In the genomic region with DNA sequence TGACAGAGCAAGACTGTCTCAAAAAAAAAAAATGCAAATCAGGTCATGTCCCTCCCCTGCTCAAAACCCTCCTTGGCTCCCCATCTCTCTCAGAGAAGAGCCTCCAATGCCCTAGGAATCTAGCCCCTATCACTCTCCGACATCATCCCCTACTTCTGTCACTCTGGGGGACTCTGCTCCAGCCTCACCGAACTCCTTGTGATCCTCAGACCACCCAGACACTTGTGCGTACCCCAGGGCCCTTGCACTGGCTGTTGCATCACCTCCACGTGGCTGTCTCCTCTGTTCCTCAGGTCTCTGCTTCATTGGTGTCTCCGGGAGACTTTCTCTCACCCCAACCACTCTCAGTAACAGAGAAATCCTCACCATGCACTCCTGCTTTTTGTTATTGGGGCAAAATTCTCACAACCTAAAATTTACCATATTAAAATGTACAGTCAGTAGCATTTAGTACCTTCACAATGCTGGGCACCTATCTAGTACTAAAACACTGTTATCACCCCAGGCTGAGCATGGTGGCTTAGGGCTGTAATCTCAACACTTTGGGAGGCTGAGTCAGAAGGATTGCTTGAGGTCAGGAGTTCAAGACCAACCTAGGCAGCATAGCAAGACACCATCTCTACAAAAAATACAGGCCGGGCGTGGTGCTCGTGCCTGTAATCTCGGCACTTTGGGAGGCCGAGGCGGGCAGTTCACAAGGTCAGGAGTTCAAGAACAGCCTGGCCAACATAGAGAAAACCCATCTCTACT, we compare ENCODE assay signal across 26 cellular contexts. TPM values are rescaled to one million over a fixed set of nuclear protein-coding genes. Genes with fewer than 3 reads are reported as not detected.
DNase-seq lines count a peak whose midpoint lies in the region; ATAC-seq, FAIRE-seq and TF ChIP-seq lines count a peak whose summit lies in the region.
"Had no signal": no experiment of that assay in that cellular context is flagged by ENCODE, and none has a peak within 500 bp of the region (broad histone marks: within the 10 kb centered on the region; RNA-seq: fewer than 3 reads in every experiment).

No MANE protein-coding gene starts in this region.

- H3K36me3 ChIP-seq in HEK293 (ENCODE audit: control insufficient read depth in 2 of 2, insufficient read depth in 1 of 2, low read length in 2 of 2): no peaks in the 10 kb centered on the region
- H3K36me3 ChIP-seq in K562 (ENCODE audit: control insufficient read depth, insufficient read depth, low read length): no peaks in the 10 kb centered on the region
- H3K36me3 ChIP-seq: BE2C; BLaER1 treated with 17β-estradiol and CSF1 and Interleukin-3, amounts not matched to agents 10 nM and 100 nM had no signal

- H3K4me2 ChIP-seq in K562 (ENCODE audit: insufficient read depth, low read length): no peak overlapping the region
- H3K4me2 ChIP-seq: A549; BLaER1 treated with 17β-estradiol and CSF1 and Interleukin-3, amounts not matched to agents 10 nM and 100 nM had no signal

- H3K4me1 Mint-ChIP-seq in progenitor cell of endocrine pancreas (ENCODE audit: low read depth): no peaks in the 10 kb centered on the region
- peaks cover 3% of the 10 kb centered on the region for H3K4me1 Mint-ChIP-seq in CD4-positive, alpha-beta T cell (ENCODE audit: low read depth)
- H3K4me1 Mint-ChIP-seq: CD14-positive monocyte had no signal

- CTCF ChIA-PET in HEK293 (lab: Yijun Ruan, JAX) (no interaction called here), K562 (lab: Yijun Ruan, JAX; ENCODE audit: low intra/inter-chr PET ratio) (no interaction called here)
- CTCF ChIA-PET in CD4-positive, alpha-beta T cell (lab: Charles Lee): no interaction called here

- peaks cover 2 to 24% of the 10 kb centered on the region in 2 experiments; a peak in 3 of 5 replicates for H3K27me3 ChIP-seq in K562 (ENCODE audit: control insufficient read depth in 2 of 2, insufficient read depth in 2 of 2, low read length in 2 of 2)
- no peaks in the 10 kb centered on the region for H3K27me3 ChIP-seq in CD4-positive, alpha-beta T cell (ENCODE audit: control insufficient read depth, insufficient read depth, low read length)
- H3K27me3 ChIP-seq: BE2C; BLaER1 treated with 17β-estradiol and CSF1 and Interleukin-3, amounts not matched to agents 10 nM and 100 nM had no signal

- peaks cover 4% of the 10 kb centered on the region for H3K36me3 Mint-ChIP-seq in progenitor cell of endocrine pancreas (ENCODE audit: insufficient read depth)
- H3K36me3 Mint-ChIP-seq in CD4-positive, alpha-beta T cell (ENCODE audit: low read depth): no peaks in the 10 kb centered on the region
- H3K36me3 Mint-ChIP-seq: CD14-positive monocyte; CD4-positive, alpha-beta memory T cell had no signal

- H3K27ac Mint-ChIP-seq in progenitor cell of endocrine pancreas: peak overlapping the region; percentile 63
- H3K27ac Mint-ChIP-seq in CD4-positive, alpha-beta T cell: no peak overlapping the region
- H3K27ac Mint-ChIP-seq: CD4-positive, alpha-beta memory T cell had no signal

- POLR2A ChIA-PET in HEK293 (lab: Yijun Ruan, JAX) (no interaction called here), K562 (lab: Yijun Ruan, JAX) (no interaction called here)
- POLR2A ChIA-PET in CD4-positive, alpha-beta T cell (lab: Charles Lee): no interaction called here

- no peak for FAIRE-seq in K562 (lab: Jason Lieb, UNC)
- FAIRE-seq: A549, GM12891, GM18507, H1 had no signal

- no peak overlapping the region for H3K27ac ChIP-seq in HEK293 (ENCODE audit: extremely low read depth, low read depth, low read length)
- no peak overlapping the region for H3K27ac ChIP-seq in K562 (ENCODE audit: extremely low read depth, low read depth, low read length)
- H3K27ac ChIP-seq in CD4-positive, alpha-beta T cell (ENCODE audit: low read depth, low read length): no peak overlapping the region
- H3K27ac ChIP-seq: A549; BLaER1 treated with 17β-estradiol and CSF1 and Interleukin-3, amounts not matched to agents 10 nM and 100 nM; GM23248 had no signal

- no peak; the same call in 2 of the 3 replicates for ATAC-seq in K562
- ATAC-seq in CD4-positive, alpha-beta T cell (ENCODE audit: poor library complexity): no peak
- ATAC-seq in GM21423 (IDR thresholded peaks at IDR 0.05; ENCODE audit: unreplicated experiment): no peak

- peaks cover 3% of the 10 kb centered on the region for H3K9me3 Mint-ChIP-seq in progenitor cell of endocrine pancreas (ENCODE audit: low read depth)
- H3K9me3 Mint-ChIP-seq in CD4-positive, alpha-beta T cell: no peaks in the 10 kb centered on the region

- no peaks in the 10 kb centered on the region for H4K20me1 ChIP-seq in K562 (replicated peaks; ENCODE audit: control insufficient read depth, insufficient read depth, low read length)
- H4K20me1 ChIP-seq: BLaER1 treated with 17β-estradiol and CSF1 and Interleukin-3, amounts not matched to agents 10 nM and 100 nM had no signal

- TF ChIP-seq CTCF in HEK293 (tag by site-specific recombination; IDR thresholded peaks at IDR 0.05): no peak
- TF ChIP-seq CTCF in K562 (IDR thresholded peaks at IDR 0.05 in 2 of 3, conservative IDR thresholded peaks at IDR 0.05 in 1 of 3; ENCODE audit: insufficient read depth in 2 of 3, low read depth in 1 of 3, low read length in 3 of 3): no peak
- TF ChIP-seq CTCF in progenitor cell of endocrine pancreas (IDR thresholded peaks at IDR 0.05; ENCODE audit: unreplicated experiment): no peak
- no peak for TF ChIP-seq CTCF in CD4-positive, alpha-beta T cell (IDR thresholded peaks at IDR 0.05)

- no peak overlapping the region for H3K4me3 Mint-ChIP-seq in progenitor cell of endocrine pancreas (ENCODE audit: low read depth)
- no peak overlapping the region for H3K4me3 Mint-ChIP-seq in CD4-positive, alpha-beta T cell
- H3K4me3 Mint-ChIP-seq: CD14-positive monocyte; CD4-positive, alpha-beta memory T cell had no signal

- TF ChIP-seq EP300 in K562 (IDR thresholded peaks at IDR 0.05; ENCODE audit: low read length): no peak

- no peaks in the 10 kb centered on the region for H3K27me3 Mint-ChIP-seq in progenitor cell of endocrine pancreas
- peaks cover 9% of the 10 kb centered on the region for H3K27me3 Mint-ChIP-seq in CD4-positive, alpha-beta T cell

- no peaks in the 10 kb centered on the region for H3K9me1 ChIP-seq in K562 (ENCODE audit: control insufficient read depth, insufficient read depth, low read length)

- BruUV-seq in K562 (replicated peaks; lab: Mats Ljungman, UMichigan): no TSS peak

- H2AFZ ChIP-seq in K562 (ENCODE audit: low read depth, low read length): no peak overlapping the region
- H2AFZ ChIP-seq: GM23248 had no signal

- 10% methylated on average over 11 of the region's 11 CpGs for WGBS in K562 (ENCODE audit: insufficient coverage, low coverage, missing lambda C conversion rate)

- H3K4me3 ChIP-seq in HEK293 (ENCODE audit: low read depth, low read length) (no peak overlapping the region), K562 (no peak overlapping the region)
- H3K4me3 ChIP-seq: A549; BLaER1 treated with 17β-estradiol and CSF1 and Interleukin-3, amounts not matched to agents 10 nM and 100 nM; GM23248 had no signal

- no peak for TF ChIP-seq RAD21 in K562 (CRISPR knock-in tag; conservative IDR thresholded peaks at IDR 0.05 in 1 of 2, IDR thresholded peaks at IDR 0.05 in 1 of 2)

- intact Hi-C loops in K562 (cut with micrococcal nuclease): no loop called here
- intact Hi-C loops in CD4-positive, alpha-beta T cell (cut with DNase I, micrococcal nuclease): no loop called here

- no peak for TF ChIP-seq POLR2A in K562 (conservative IDR thresholded peaks at IDR 0.05)

- no peaks in the 10 kb centered on the region for H3K79me2 ChIP-seq in K562 (ENCODE audit: control insufficient read depth, insufficient read depth, low read length)

- H3K9me3 ChIP-seq in HEK293 (ENCODE audit: control insufficient read depth, insufficient read depth, low read depth, low read length): no peaks in the 10 kb centered on the region
- no peaks in the 10 kb centered on the region for H3K9me3 ChIP-seq in K562 (replicated peaks; ENCODE audit: control insufficient read depth, insufficient read depth, low read depth, low read length)
- H3K9me3 ChIP-seq in CD4-positive, alpha-beta T cell (ENCODE audit: control insufficient read depth, low read length): no peaks in the 10 kb centered on the region
- H3K9me3 ChIP-seq: A549, BE2C had no signal

- DNase-seq in K562 (ENCODE audit: extremely low read depth in 1 of 4, low spot score in 3 of 4) (no peak), progenitor cell of endocrine pancreas (ENCODE audit: low spot score, unreplicated experiment) (no peak)
- DNase-seq in CD4-positive, alpha-beta T cell: no peak
- DNase-seq: 8988T; ACHN; AML-193; BE2C; Calu3; CD4-positive, alpha-beta memory T cell; COR-L47; DMS53; DMS79 treated with DMSO at 0.1 percent for 48 hours; GF-D8; GM23248; H7; HCEC 1CT had no signal

- in situ Hi-C loops in K562 (cut with MboI): no loop called here

- no peaks in the 10 kb centered on the region for H3K4me1 ChIP-seq in HEK293 (ENCODE audit: control insufficient read depth, insufficient read depth, low read length)
- no peaks in the 10 kb centered on the region; a peak in 1 of 5 replicates for H3K4me1 ChIP-seq in K562 (replicated peaks in 1 of 2; ENCODE audit: control insufficient read depth in 2 of 2, insufficient read depth in 2 of 2, low read length in 2 of 2)
- H3K4me1 ChIP-seq: BE2C; BLaER1 treated with 17β-estradiol and CSF1 and Interleukin-3, amounts not matched to agents 10 nM and 100 nM had no signal

- no peak overlapping the region; a peak in 1 of 4 replicates for H3K9ac ChIP-seq in K562 (ENCODE audit: insufficient read depth in 1 of 2, low read depth in 2 of 2, low read length in 2 of 2)
- H3K9ac ChIP-seq: BLaER1 treated with 17β-estradiol and CSF1 and Interleukin-3, amounts not matched to agents 10 nM and 100 nM; GM23248 had no signal

RNA-seq across cellular contexts. Expression of a gene that starts 15.2 kb away (rescaled TPM):
- not detected in 2 replicates for total RNA-seq in K562 (2011; cell fraction: chromatin; rRNA removed; ENCODE audit: low replicate concordance)
- total RNA-seq in K562 (2011; cell fraction: nucleolus; rRNA removed): not detected in 2 replicates
- not detected in 2 replicates for total RNA-seq in K562 (2011; cell fraction: nucleoplasm; rRNA removed)
- not detected in 2 replicates for total RNA-seq in K562 (2014; rRNA removed)
- total RNA-seq in K562 (2014; rRNA removed; fragmentation: Illumina TruSeq; extraction: Trizol): not detected in 2 replicates
- not detected in 2 replicates for total RNA-seq in K562 (2015; rRNA removed; fragmentation: Illumina TruSeq; extraction: Trizol)
- not detected in 2 replicates for total RNA-seq in K562 (2021)
- not detected in 2 replicates for polyA plus RNA-seq in K562 (2011; rRNA removed)
- polyA plus RNA-seq in K562 (2011; cell fraction: cytosol; rRNA removed): not detected in 2 replicates
- not detected in 2 replicates for polyA plus RNA-seq in K562 (2011; cell fraction: nucleus; rRNA removed)
- not detected in 2 replicates for polyA plus RNA-seq in K562 (2012)
- not detected in 2 replicates for polyA plus RNA-seq in K562 (2014; fragmentation: Illumina TruSeq; extraction: Trizol)
- not detected for polyA plus RNA-seq in K562 (2014; fragmentation: Nextera tagmentation; extraction: Ambion mirVana)
- not detected in 2 replicates for polyA plus RNA-seq in K562 (2014; rRNA removed)
- polyA minus RNA-seq in K562 (2011; rRNA and poly(A)+ RNA removed): not detected in 2 replicates
- not detected in 2 replicates for polyA minus RNA-seq in K562 (2011; cell fraction: cytosol; rRNA and poly(A)+ RNA removed)
- polyA minus RNA-seq in K562 (2011; cell fraction: nucleus; rRNA and poly(A)+ RNA removed): not detected in 2 replicates
- 1.4 and 2.2 TPM in 2 replicates for total RNA-seq in progenitor cell of endocrine pancreas
- not detected for total RNA-seq in CD4-positive, alpha-beta T cell
- total RNA-seq: CD4-positive, alpha-beta memory T cell; Daoy; G401; GM23248; H7 had no signal
- polyA plus RNA-seq: CD14-positive monocyte; CD4-positive, alpha-beta memory T cell; GM23248 had no signal

RNA-seq across cellular contexts. Expression of a gene that starts 24.3 kb away (rescaled TPM):
- 14.0 and 35.2 TPM in 2 replicates for total RNA-seq in K562 (2011; cell fraction: chromatin; rRNA removed; ENCODE audit: low replicate concordance)
- total RNA-seq in K562 (2011; cell fraction: nucleolus; rRNA removed): 4.0 and 8.7 TPM in 2 replicates
- total RNA-seq in K562 (2011; cell fraction: nucleoplasm; rRNA removed): 5.6 and 7.4 TPM in 2 replicates
- 2.0 TPM in 2 replicates for total RNA-seq in K562 (2014; rRNA removed)
- total RNA-seq in K562 (2014; rRNA removed; fragmentation: Illumina TruSeq; extraction: Trizol): 4.0 and 4.5 TPM in 2 replicates
- total RNA-seq in K562 (2015; rRNA removed; fragmentation: Illumina TruSeq; extraction: Trizol): 1.9 and 4.8 TPM in 2 replicates
- total RNA-seq in K562 (2021): 3.4 and 3.8 TPM in 2 replicates
- polyA plus RNA-seq in K562 (2011; rRNA removed): 1.4 TPM in 2 replicates
- polyA plus RNA-seq in K562 (2011; cell fraction: cytosol; rRNA removed): 0.10 TPM in 1 of 2 replicates, not detected in the other
- polyA plus RNA-seq in K562 (2011; cell fraction: nucleus; rRNA removed): 4.6 and 5.0 TPM in 2 replicates
- 4.0 and 4.3 TPM in 2 replicates for polyA plus RNA-seq in K562 (2012)
- 2.7 and 5.2 TPM in 2 replicates for polyA plus RNA-seq in K562 (2014; fragmentation: Illumina TruSeq; extraction: Trizol)
- 1 to 10 TPM; 1.1 to 1.9 TPM for polyA plus RNA-seq in K562 (2014; fragmentation: Nextera tagmentation; extraction: Ambion mirVana)
- 6.6 and 8.8 TPM in 2 replicates for polyA plus RNA-seq in K562 (2014; rRNA removed)
- polyA minus RNA-seq in K562 (2011; rRNA and poly(A)+ RNA removed): 0.39 TPM in 1 of 2 replicates, not detected in the other
- polyA minus RNA-seq in K562 (2011; cell fraction: cytosol; rRNA and poly(A)+ RNA removed): not detected in 2 replicates
- 0.54 and 1.2 TPM in 2 replicates for polyA minus RNA-seq in K562 (2011; cell fraction: nucleus; rRNA and poly(A)+ RNA removed)
- 0.95 and 1.3 TPM in 2 replicates for total RNA-seq in progenitor cell of endocrine pancreas
- total RNA-seq in CD4-positive, alpha-beta T cell: 1 to 10 TPM; 1.6 to 2.3 TPM
- total RNA-seq: Daoy had no signal
- polyA plus RNA-seq: CD14-positive monocyte had no signal

RNA-seq across cellular contexts. Expression of a gene that starts 46.2 kb away (rescaled TPM):
- 75.3 and 78.0 TPM in 2 replicates for total RNA-seq in K562 (2011; cell fraction: chromatin; rRNA removed; ENCODE audit: low replicate concordance)
- total RNA-seq in K562 (2011; cell fraction: nucleolus; rRNA removed): 63.4 and 72.2 TPM in 2 replicates
- total RNA-seq in K562 (2011; cell fraction: nucleoplasm; rRNA removed): 65.4 and 88.9 TPM in 2 replicates
- 42.8 and 45.0 TPM in 2 replicates for total RNA-seq in K562 (2014; rRNA removed)
- 62.5 and 81.4 TPM in 2 replicates for total RNA-seq in K562 (2014; rRNA removed; fragmentation: Illumina TruSeq; extraction: Trizol)
- 58.1 and 60.4 TPM in 2 replicates for total RNA-seq in K562 (2015; rRNA removed; fragmentation: Illumina TruSeq; extraction: Trizol)
- total RNA-seq in K562 (2021): 53.5 and 58.2 TPM in 2 replicates
- polyA plus RNA-seq in K562 (2011; rRNA removed): 54.1 and 71.9 TPM in 2 replicates
- polyA plus RNA-seq in K562 (2011; cell fraction: cytosol; rRNA removed): 40.6 and 58.1 TPM in 2 replicates
- 15.7 and 17.1 TPM in 2 replicates for polyA plus RNA-seq in K562 (2011; cell fraction: nucleus; rRNA removed)
- polyA plus RNA-seq in K562 (2012): 48.1 and 54.2 TPM in 2 replicates
- 82.6 and 82.8 TPM in 2 replicates for polyA plus RNA-seq in K562 (2014; fragmentation: Illumina TruSeq; extraction: Trizol)
- polyA plus RNA-seq in K562 (2014; fragmentation: Nextera tagmentation; extraction: Ambion mirVana): 10 to 100 TPM; 55.2 to 57.7 TPM
- 61.8 and 70.5 TPM in 2 replicates for polyA plus RNA-seq in K562 (2014; rRNA removed)
- 60.9 and 80.5 TPM in 2 replicates for polyA minus RNA-seq in K562 (2011; rRNA and poly(A)+ RNA removed)
- 24.8 and 28.9 TPM in 2 replicates for polyA minus RNA-seq in K562 (2011; cell fraction: cytosol; rRNA and poly(A)+ RNA removed)
- polyA minus RNA-seq in K562 (2011; cell fraction: nucleus; rRNA and poly(A)+ RNA removed): 15.1 and 30.1 TPM in 2 replicates
- total RNA-seq in progenitor cell of endocrine pancreas: 75.0 and 76.1 TPM in 2 replicates
- 10 to 100 TPM; 36.9 to 37.6 TPM for total RNA-seq in CD4-positive, alpha-beta T cell

RNA-seq across cellular contexts. Expression of a gene that starts 48.9 kb away (rescaled TPM):
- total RNA-seq in K562 (2011; cell fraction: chromatin; rRNA removed; ENCODE audit: low replicate concordance): 41.3 and 80.1 TPM in 2 replicates
- 24.1 and 31.0 TPM in 2 replicates for total RNA-seq in K562 (2011; cell fraction: nucleolus; rRNA removed)
- 37.2 and 45.2 TPM in 2 replicates for total RNA-seq in K562 (2011; cell fraction: nucleoplasm; rRNA removed)
- total RNA-seq in K562 (2014; rRNA removed): 23.6 and 29.6 TPM in 2 replicates
- 41.3 and 50.3 TPM in 2 replicates for total RNA-seq in K562 (2014; rRNA removed; fragmentation: Illumina TruSeq; extraction: Trizol)
- 44.8 and 48.1 TPM in 2 replicates for total RNA-seq in K562 (2015; rRNA removed; fragmentation: Illumina TruSeq; extraction: Trizol)
- total RNA-seq in K562 (2021): 30.5 and 36.3 TPM in 2 replicates
- 33.6 and 40.4 TPM in 2 replicates for polyA plus RNA-seq in K562 (2011; rRNA removed)
- polyA plus RNA-seq in K562 (2011; cell fraction: cytosol; rRNA removed): 16.5 and 29.7 TPM in 2 replicates
- polyA plus RNA-seq in K562 (2011; cell fraction: nucleus; rRNA removed): 29.1 and 36.3 TPM in 2 replicates
- polyA plus RNA-seq in K562 (2012): 31.3 and 37.2 TPM in 2 replicates
- polyA plus RNA-seq in K562 (2014; fragmentation: Illumina TruSeq; extraction: Trizol): 47.0 and 51.3 TPM in 2 replicates
- polyA plus RNA-seq in K562 (2014; fragmentation: Nextera tagmentation; extraction: Ambion mirVana): 10 to 100 TPM in 1 of 2 experiments, 1 to 10 TPM in 1; 9.6 to 18.5 TPM
- polyA plus RNA-seq in K562 (2014; rRNA removed): 42.1 and 45.9 TPM in 2 replicates
- 50.0 and 52.1 TPM in 2 replicates for polyA minus RNA-seq in K562 (2011; rRNA and poly(A)+ RNA removed)
- polyA minus RNA-seq in K562 (2011; cell fraction: cytosol; rRNA and poly(A)+ RNA removed): 14.5 and 24.4 TPM in 2 replicates
- 22.6 and 35.7 TPM in 2 replicates for polyA minus RNA-seq in K562 (2011; cell fraction: nucleus; rRNA and poly(A)+ RNA removed)
- 31.4 and 32.3 TPM in 2 replicates for total RNA-seq in progenitor cell of endocrine pancreas
- 10 to 100 TPM; 27.4 to 28.2 TPM for total RNA-seq in CD4-positive, alpha-beta T cell
